1 cellular context compared by ENCODE assay signal in genomic region chr9:85339337-85339736, GRCh38.
TF ChIP-seq lines count a peak whose summit lies in the region.

No MANE protein-coding gene starts in this region.

TF ChIP-seq in HEK293, 187 proteins besides CTCF, POLR2A, EP300 and RAD21 (continued from another document and continues in another):
- TF ChIP-seq, protein P1, sequence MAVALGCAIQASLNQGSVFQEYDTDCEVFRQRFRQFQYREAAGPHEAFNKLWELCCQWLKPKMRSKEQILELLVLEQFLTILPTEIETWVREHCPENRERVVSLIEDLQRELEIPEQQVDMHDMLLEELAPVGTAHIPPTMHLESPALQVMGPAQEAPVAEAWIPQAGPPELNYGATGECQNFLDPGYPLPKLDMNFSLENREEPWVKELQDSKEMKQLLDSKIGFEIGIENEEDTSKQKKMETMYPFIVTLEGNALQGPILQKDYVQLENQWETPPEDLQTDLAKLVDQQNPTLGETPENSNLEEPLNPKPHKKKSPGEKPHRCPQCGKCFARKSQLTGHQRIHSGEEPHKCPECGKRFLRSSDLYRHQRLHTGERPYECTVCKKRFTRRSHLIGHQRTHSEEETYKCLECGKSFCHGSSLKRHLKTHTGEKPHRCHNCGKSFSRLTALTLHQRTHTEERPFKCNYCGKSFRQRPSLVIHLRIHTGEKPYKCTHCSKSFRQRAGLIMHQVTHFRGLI (tag by site-specific recombination; IDR thresholded peaks at IDR 0.05): peak; percentile 65; the same call in 1 of the 2 replicates
- no peak for TF ChIP-seq ZNF837 (tag by site-specific recombination; IDR thresholded peaks at IDR 0.05)
- TF ChIP-seq, protein P2, sequence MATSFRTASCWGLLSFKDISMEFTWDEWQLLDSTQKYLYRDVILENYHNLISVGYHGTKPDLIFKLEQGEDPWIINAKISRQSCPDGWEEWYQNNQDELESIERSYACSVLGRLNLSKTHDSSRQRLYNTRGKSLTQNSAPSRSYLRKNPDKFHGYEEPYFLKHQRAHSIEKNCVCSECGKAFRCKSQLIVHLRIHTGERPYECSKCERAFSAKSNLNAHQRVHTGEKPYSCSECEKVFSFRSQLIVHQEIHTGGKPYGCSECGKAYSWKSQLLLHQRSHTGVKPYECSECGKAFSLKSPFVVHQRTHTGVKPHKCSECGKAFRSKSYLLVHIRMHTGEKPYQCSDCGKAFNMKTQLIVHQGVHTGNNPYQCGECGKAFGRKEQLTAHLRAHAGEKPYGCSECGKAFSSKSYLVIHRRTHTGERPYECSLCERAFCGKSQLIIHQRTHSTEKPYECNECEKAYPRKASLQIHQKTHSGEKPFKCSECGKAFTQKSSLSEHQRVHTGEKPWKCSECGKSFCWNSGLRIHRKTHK (tag by site-specific recombination; IDR thresholded peaks at IDR 0.05): 0 out of 2 replicates have a peak, but pooled peaks have one; percentile 9
- TF ChIP-seq ZNF747 (tag by site-specific recombination; IDR thresholded peaks at IDR 0.05): no peak
- TF ChIP-seq, protein P3, sequence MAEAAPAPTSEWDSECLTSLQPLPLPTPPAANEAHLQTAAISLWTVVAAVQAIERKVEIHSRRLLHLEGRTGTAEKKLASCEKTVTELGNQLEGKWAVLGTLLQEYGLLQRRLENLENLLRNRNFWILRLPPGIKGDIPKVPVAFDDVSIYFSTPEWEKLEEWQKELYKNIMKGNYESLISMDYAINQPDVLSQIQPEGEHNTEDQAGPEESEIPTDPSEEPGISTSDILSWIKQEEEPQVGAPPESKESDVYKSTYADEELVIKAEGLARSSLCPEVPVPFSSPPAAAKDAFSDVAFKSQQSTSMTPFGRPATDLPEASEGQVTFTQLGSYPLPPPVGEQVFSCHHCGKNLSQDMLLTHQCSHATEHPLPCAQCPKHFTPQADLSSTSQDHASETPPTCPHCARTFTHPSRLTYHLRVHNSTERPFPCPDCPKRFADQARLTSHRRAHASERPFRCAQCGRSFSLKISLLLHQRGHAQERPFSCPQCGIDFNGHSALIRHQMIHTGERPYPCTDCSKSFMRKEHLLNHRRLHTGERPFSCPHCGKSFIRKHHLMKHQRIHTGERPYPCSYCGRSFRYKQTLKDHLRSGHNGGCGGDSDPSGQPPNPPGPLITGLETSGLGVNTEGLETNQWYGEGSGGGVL (tag by site-specific recombination; IDR thresholded peaks at IDR 0.05): peak; percentile 49; the same call in 1 of the 2 replicates
- TF ChIP-seq ZFP37 (tag by site-specific recombination; IDR thresholded peaks at IDR 0.05): peak; percentile 56; the same call in 1 of the 2 replicates
- TF ChIP-seq ZNF664 (tag by site-specific recombination; IDR thresholded peaks at IDR 0.05): 0 out of 2 replicates have a peak, but pooled peaks have one; percentile 26
- no peak for TF ChIP-seq ZNF146 (tag by site-specific recombination; IDR thresholded peaks at IDR 0.05)
- TF ChIP-seq ZNF510 (tag by site-specific recombination; IDR thresholded peaks at IDR 0.05; ENCODE audit: insufficient replicate concordance): peak; percentile 60
- TF ChIP-seq, protein P4, sequence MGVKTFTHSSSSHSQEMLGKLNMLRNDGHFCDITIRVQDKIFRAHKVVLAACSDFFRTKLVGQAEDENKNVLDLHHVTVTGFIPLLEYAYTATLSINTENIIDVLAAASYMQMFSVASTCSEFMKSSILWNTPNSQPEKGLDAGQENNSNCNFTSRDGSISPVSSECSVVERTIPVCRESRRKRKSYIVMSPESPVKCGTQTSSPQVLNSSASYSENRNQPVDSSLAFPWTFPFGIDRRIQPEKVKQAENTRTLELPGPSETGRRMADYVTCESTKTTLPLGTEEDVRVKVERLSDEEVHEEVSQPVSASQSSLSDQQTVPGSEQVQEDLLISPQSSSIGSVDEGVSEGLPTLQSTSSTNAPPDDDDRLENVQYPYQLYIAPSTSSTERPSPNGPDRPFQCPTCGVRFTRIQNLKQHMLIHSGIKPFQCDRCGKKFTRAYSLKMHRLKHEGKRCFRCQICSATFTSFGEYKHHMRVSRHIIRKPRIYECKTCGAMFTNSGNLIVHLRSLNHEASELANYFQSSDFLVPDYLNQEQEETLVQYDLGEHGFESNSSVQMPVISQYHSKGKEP (tag by site-specific recombination; IDR thresholded peaks at IDR 0.05): peak; percentile 15; the same call in 1 of the 2 replicates
- TF ChIP-seq ZNF626 (tag by site-specific recombination; IDR thresholded peaks at IDR 0.05): peak; percentile 82; the same call in 1 of the 2 replicates
- peak; percentile 54; the same call in 1 of the 2 replicates for TF ChIP-seq GLI2 (tag by site-specific recombination; IDR thresholded peaks at IDR 0.05; ENCODE audit: borderline replicate concordance, low read depth)
- peak; percentile 24; the same call in 1 of the 2 replicates for TF ChIP-seq PRDM10 (tag by site-specific recombination; IDR thresholded peaks at IDR 0.05)
- peak; percentile 39; the same call in 1 of the 2 replicates for TF ChIP-seq ZNF394 (tag by site-specific recombination; IDR thresholded peaks at IDR 0.05; ENCODE audit: borderline replicate concordance)
- TF ChIP-seq ZNF549 (tag by site-specific recombination; IDR thresholded peaks at IDR 0.05): 0 out of 2 replicates have a peak, but pooled peaks have one; percentile 11
- TF ChIP-seq, protein P5, sequence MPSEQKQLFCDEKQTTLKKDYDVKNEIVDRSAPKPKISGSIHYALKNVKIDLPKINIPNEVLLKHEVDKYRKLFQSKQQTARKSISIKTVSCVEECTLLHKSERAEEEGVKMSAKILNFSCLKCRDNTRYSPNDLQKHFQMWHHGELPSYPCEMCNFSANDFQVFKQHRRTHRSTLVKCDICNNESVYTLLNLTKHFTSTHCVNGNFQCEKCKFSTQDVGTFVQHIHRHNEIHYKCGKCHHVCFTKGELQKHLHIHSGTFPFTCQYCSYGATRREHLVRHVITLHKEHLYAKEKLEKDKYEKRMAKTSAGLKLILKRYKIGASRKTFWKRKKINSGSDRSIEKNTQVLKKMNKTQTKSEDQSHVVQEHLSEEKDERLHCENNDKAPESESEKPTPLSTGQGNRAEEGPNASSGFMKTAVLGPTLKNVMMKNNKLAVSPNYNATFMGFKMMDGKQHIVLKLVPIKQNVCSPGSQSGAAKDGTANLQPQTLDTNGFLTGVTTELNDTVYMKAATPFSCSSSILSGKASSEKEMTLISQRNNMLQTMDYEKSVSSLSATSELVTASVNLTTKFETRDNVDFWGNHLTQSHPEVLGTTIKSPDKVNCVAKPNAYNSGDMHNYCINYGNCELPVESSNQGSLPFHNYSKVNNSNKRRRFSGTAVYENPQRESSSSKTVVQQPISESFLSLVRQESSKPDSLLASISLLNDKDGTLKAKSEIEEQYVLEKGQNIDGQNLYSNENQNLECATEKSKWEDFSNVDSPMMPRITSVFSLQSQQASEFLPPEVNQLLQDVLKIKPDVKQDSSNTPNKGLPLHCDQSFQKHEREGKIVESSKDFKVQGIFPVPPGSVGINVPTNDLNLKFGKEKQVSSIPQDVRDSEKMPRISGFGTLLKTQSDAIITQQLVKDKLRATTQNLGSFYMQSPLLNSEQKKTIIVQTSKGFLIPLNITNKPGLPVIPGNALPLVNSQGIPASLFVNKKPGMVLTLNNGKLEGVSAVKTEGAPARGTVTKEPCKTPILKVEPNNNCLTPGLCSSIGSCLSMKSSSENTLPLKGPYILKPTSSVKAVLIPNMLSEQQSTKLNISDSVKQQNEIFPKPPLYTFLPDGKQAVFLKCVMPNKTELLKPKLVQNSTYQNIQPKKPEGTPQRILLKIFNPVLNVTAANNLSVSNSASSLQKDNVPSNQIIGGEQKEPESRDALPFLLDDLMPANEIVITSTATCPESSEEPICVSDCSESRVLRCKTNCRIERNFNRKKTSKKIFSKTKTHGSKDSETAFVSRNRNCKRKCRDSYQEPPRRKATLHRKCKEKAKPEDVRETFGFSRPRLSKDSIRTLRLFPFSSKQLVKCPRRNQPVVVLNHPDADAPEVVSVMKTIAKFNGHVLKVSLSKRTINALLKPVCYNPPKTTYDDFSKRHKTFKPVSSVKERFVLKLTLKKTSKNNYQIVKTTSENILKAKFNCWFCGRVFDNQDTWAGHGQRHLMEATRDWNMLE (tag by site-specific recombination; conservative IDR thresholded peaks at IDR 0.05; ENCODE audit: low read depth): peak; percentile 73
- peak; percentile 83 for TF ChIP-seq ZEB2 (tag by site-specific recombination; IDR thresholded peaks at IDR 0.05)
- peak; percentile 98 for TF ChIP-seq ZNF629 (tag by site-specific recombination; IDR thresholded peaks at IDR 0.05)
- peak; percentile 63; the same call in 1 of the 2 replicates for TF ChIP-seq ZNF19 (tag by site-specific recombination; IDR thresholded peaks at IDR 0.05; ENCODE audit: low read depth)
- TF ChIP-seq FEZF1 (tag by site-specific recombination; IDR thresholded peaks at IDR 0.05): peak; percentile 79
- peak; percentile 79 for TF ChIP-seq ZNF488 (tag by site-specific recombination; IDR thresholded peaks at IDR 0.05)
- peak; percentile 47; the same call in 1 of the 2 replicates for TF ChIP-seq ZNF561 (tag by site-specific recombination; IDR thresholded peaks at IDR 0.05; ENCODE audit: borderline replicate concordance)
- TF ChIP-seq, protein P6, sequence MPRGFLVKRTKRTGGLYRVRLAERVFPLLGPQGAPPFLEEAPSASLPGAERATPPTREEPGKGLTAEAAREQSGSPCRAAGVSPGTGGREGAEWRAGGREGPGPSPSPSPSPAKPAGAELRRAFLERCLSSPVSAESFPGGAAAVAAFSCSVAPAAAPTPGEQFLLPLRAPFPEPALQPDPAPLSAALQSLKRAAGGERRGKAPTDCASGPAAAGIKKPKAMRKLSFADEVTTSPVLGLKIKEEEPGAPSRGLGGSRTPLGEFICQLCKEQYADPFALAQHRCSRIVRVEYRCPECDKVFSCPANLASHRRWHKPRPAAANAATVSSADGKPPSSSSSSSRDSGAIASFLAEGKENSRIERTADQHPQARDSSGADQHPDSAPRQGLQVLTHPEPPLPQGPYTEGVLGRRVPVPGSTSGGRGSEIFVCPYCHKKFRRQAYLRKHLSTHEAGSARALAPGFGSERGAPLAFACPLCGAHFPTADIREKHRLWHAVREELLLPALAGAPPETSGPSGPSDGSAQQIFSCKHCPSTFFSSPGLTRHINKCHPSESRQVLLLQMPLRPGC (tag by site-specific recombination; IDR thresholded peaks at IDR 0.05): peak; percentile 72
- peak; percentile 76 for TF ChIP-seq PRDM6 (tag by site-specific recombination; IDR thresholded peaks at IDR 0.05)
- TF ChIP-seq YY2 (tag by site-specific recombination; IDR thresholded peaks at IDR 0.05): peak; percentile 30; the same call in 1 of the 2 replicates
- TF ChIP-seq ZNF223 (tag by site-specific recombination; IDR thresholded peaks at IDR 0.05): no peak
- TF ChIP-seq SP7 (tag by site-specific recombination; IDR thresholded peaks at IDR 0.05): peak; percentile 84
- TF ChIP-seq ZNF324 (tag by site-specific recombination; IDR thresholded peaks at IDR 0.05): peak; percentile 81
- TF ChIP-seq ZBTB21 (tag by site-specific recombination; IDR thresholded peaks at IDR 0.05): peak; percentile 97
- peak; percentile 72 for TF ChIP-seq ZNF639 (tag by site-specific recombination; IDR thresholded peaks at IDR 0.05)
- no peak for TF ChIP-seq ZNF555 (tag by site-specific recombination; conservative IDR thresholded peaks at IDR 0.05)
- TF ChIP-seq KLF16 (tag by site-specific recombination; IDR thresholded peaks at IDR 0.05): peak; percentile 73; the same call in 1 of the 2 replicates
- no peak for TF ChIP-seq YY1 (tag by site-specific recombination; IDR thresholded peaks at IDR 0.05)
- peak; percentile 75; the same call in 1 of the 2 replicates for TF ChIP-seq ZNF391 (tag by site-specific recombination; IDR thresholded peaks at IDR 0.05; ENCODE audit: borderline replicate concordance, low read depth)
